In genomic region chr12:8559676-8560075, GRCh38 we compare ENCODE assay signal across 19 cellular contexts. TPM values are rescaled to one million over a fixed set of nuclear protein-coding genes. Genes with fewer than 3 reads are reported as not detected.
"Had no signal": no experiment of that assay in that cellular context is flagged by ENCODE, and none has a peak within 500 bp of the region (broad histone marks: within the 10 kb centered on the region; RNA-seq: fewer than 3 reads in every experiment).

No MANE protein-coding gene starts in this region.

- H3K27me3 ChIP-seq: MG63 had no signal

- H3K4me3 ChIP-seq: MG63 had no signal

- H3K27ac ChIP-seq: RWPE1 had no signal

- DNase-seq: KBM-7, MG63, NCI-H1092 treated with DMSO at 0.1 percent for 48 hours, NCI-H1436, NCI-H187, NCI-H2029, NCI-H2081 treated with DMSO at 0.1 percent for 48 hours, NCI-H2171, NCI-H226, NCI-H446, NCI-H510A, NCI-H524 treated with DMSO at 0.1 percent for 48 hours, NCI-H69, NCI-H774, PC-3, SHP77, SK-N-SH had no signal

- ATAC-seq: Panc1, PC-3 had no signal

- H3K36me3 ChIP-seq: MG63 had no signal

- H3K9ac ChIP-seq: SK-N-SH had no signal

- H3K4me2 ChIP-seq: SK-N-SH had no signal

- H3K9me3 ChIP-seq: MG63, SK-N-SH had no signal

RNA-seq across cellular contexts. Expression of gene CLEC4E, which starts 19.0 kb away (rescaled TPM):
- polyA plus RNA-seq: SK-N-SH had no signal

RNA-seq across cellular contexts. Expression of gene CLEC4D, which starts 46.4 kb away (rescaled TPM):
- polyA plus RNA-seq: SK-N-SH had no signal

RNA-seq across cellular contexts. Expression of gene AICDA, which starts 53.0 kb away (rescaled TPM):
- polyA plus RNA-seq: SK-N-SH had no signal
